23 cellular contexts compared by ENCODE assay signal in genomic region chr1:174197547-174197946, GRCh38.
"Had no signal": no experiment of that assay in that cellular context is flagged by ENCODE, and none has a peak within 500 bp of the region (broad histone marks: within the 10 kb centered on the region; RNA-seq: fewer than 3 reads in every experiment).

No MANE protein-coding gene starts in this region.

- H3K27ac ChIP-seq: colonic mucosa, esophagus squamous epithelium, gastroesophageal sphincter, hepatocyte, pancreas, right lobe of liver, suprapubic skin, tibial artery, vagina had no signal

- H3K9me3 ChIP-seq: colonic mucosa, esophagus squamous epithelium, gastroesophageal sphincter, pancreas, right lobe of liver, suprapubic skin, tibial artery, upper lobe of left lung, vagina had no signal

- DNase-seq: colonic mucosa; dermis blood vessel endothelial cell; esophagus squamous epithelium; foreskin fibroblast; glutamatergic neuron; kidney; left cardiac atrium; mesenchymal stem cell; midbrain; occipital lobe; pancreas; right lobe of liver; stimulated activated CD4-positive, alpha-beta T cell treated with anti-CD3 and anti-CD28 coated beads, Interleukin-4, amount 100 ng/mL, for 1 hour; stimulated activated CD8-positive, alpha-beta memory T cell treated with anti-CD3 and anti-CD28 coated beads, Interleukin-4, amount 100 ng/mL, for 48 hours; stimulated activated naive CD8-positive, alpha-beta T cell treated with anti-CD3 and anti-CD28 coated beads, Interleukin-15, Interleukin-2, amounts not matched to agents 100 U/mL and 50 U/mL, for 24 hours; tibial artery had no signal

- ATAC-seq: gastroesophageal sphincter; natural killer cell treated with Interleukin-12 subunit alpha and Interleukin-12 subunit beta and Interleukin-15 and Interleukin-18, amount 100 ng/mL, for 72 hours; pancreas; right lobe of liver; stimulated activated effector memory CD8-positive, alpha-beta T cell treated with anti-CD3 and anti-CD28 coated beads, Interleukin-12 subunit alpha, Interleukin-12 subunit beta, amount 100 ng/mL, for 72 hours; stimulated activated naive CD8-positive, alpha-beta T cell treated with anti-CD3 and anti-CD28 coated beads, Interleukin-15, Interleukin-2, amounts not matched to agents 100 U/mL and 50 U/mL, for 24 hours had no signal

- H3K27me3 ChIP-seq: colonic mucosa, esophagus squamous epithelium, gastroesophageal sphincter, hepatocyte, pancreas, right lobe of liver, suprapubic skin, tibial artery, upper lobe of left lung, vagina had no signal

- H3K4me1 ChIP-seq: colonic mucosa, esophagus squamous epithelium, pancreas, suprapubic skin, tibial artery, vagina had no signal

- H3K4me3 ChIP-seq: colonic mucosa, esophagus squamous epithelium, gastroesophageal sphincter, hepatocyte, pancreas, right lobe of liver, suprapubic skin, tibial artery, vagina had no signal

- H3K36me3 ChIP-seq: colonic mucosa, esophagus squamous epithelium, gastroesophageal sphincter, pancreas, right lobe of liver, suprapubic skin, tibial artery, upper lobe of left lung, vagina had no signal
